ENCODE assay signal across 10 cellular contexts in genomic region chr2:60446413-60447358, GRCh38.
A peak's percentile ranks its signal among the peaks of the same experiment; 100 is the strongest.
DNase-seq lines count a peak whose midpoint lies in the region; ATAC-seq and TF ChIP-seq lines count a peak whose summit lies in the region.
"Had no signal": no experiment of that assay in that cellular context is flagged by ENCODE, and none has a peak within 500 bp of the region (broad histone marks: within the 10 kb centered on the region; RNA-seq: fewer than 3 reads in every experiment).

No MANE protein-coding gene starts in this region.

- no peak overlapping the region for H3K23ac ChIP-seq in neuronal stem cell (ENCODE audit: low read depth, low read length, poor library complexity)

- H3K18ac ChIP-seq in neuronal stem cell (ENCODE audit: low read length), result no peak overlapping the region

- H3K4me1 ChIP-seq in neuronal stem cell (ENCODE audit: control insufficient read depth in 2 of 2, insufficient read depth in 1 of 2, low read depth in 1 of 2, low read length in 2 of 2) (no peaks in the 10 kb centered on the region), Caco-2 (no peaks in the 10 kb centered on the region)

- no peak overlapping the region for H3K27ac Mint-ChIP-seq in effector memory CD8-positive, alpha-beta T cell
- no peak overlapping the region for H3K27ac Mint-ChIP-seq in Caco-2 (ENCODE audit: unreplicated experiment)
- H3K27ac Mint-ChIP-seq: activated naive CD8-positive, alpha-beta T cell treated with anti-CD3 and anti-CD28 coated beads, Interleukin-2, amount 10 ng/mL, durations not matched to agents 7 days and 5 days; natural killer cell had no signal

- WGBS in neuronal stem cell (ENCODE audit: extremely low coverage in 2 of 2, insufficient read length in 2 of 2, insufficient replicate concordance in 1 of 2), 2 donors, result no CpG with 5 or more reads among the region's 9 CpGs

- H3K27me3 ChIP-seq in neuronal stem cell (ENCODE audit: control insufficient read depth in 3 of 3, insufficient read depth in 3 of 3, low read depth in 1 of 3, low read length in 3 of 3), result no peaks in the 10 kb centered on the region
- H3K27me3 ChIP-seq in Caco-2 (replicated peaks; ENCODE audit: control insufficient read depth, insufficient read depth, low read length), result no peaks in the 10 kb centered on the region

- no peak overlapping the region for H3K4me3 ChIP-seq in neuronal stem cell (ENCODE audit: low read length in 2 of 2)
- H3K4me3 ChIP-seq in Caco-2 (ENCODE audit: low read depth, low read length), result no peak overlapping the region

- BruUV-seq in Caco-2 (replicated peaks; lab: Mats Ljungman, UMichigan), result no TSS peak

- H3K14ac ChIP-seq in neuronal stem cell (ENCODE audit: low read length), result no peak overlapping the region

- no peak overlapping the region for H2BK12ac ChIP-seq in neuronal stem cell (ENCODE audit: low read length)

- no peak overlapping the region for H2AK5ac ChIP-seq in neuronal stem cell (ENCODE audit: low read depth, low read length)

- H3K4me3 Mint-ChIP-seq in effector memory CD8-positive, alpha-beta T cell, result no peak overlapping the region
- no peak overlapping the region for H3K4me3 Mint-ChIP-seq in Caco-2 (ENCODE audit: unreplicated experiment)
- H3K4me3 Mint-ChIP-seq: activated naive CD8-positive, alpha-beta T cell treated with anti-CD3 and anti-CD28 coated beads, Interleukin-2, amount 10 ng/mL, durations not matched to agents 7 days and 5 days; natural killer cell had no signal

- H3K4me1 Mint-ChIP-seq in effector memory CD8-positive, alpha-beta T cell (ENCODE audit: low read depth in 2 of 2), result no peaks in the 10 kb centered on the region
- H3K4me1 Mint-ChIP-seq in Caco-2 (ENCODE audit: low read depth, unreplicated experiment), result no peaks in the 10 kb centered on the region
- H3K4me1 Mint-ChIP-seq: activated naive CD8-positive, alpha-beta T cell treated with anti-CD3 and anti-CD28 coated beads, Interleukin-2, amount 10 ng/mL, durations not matched to agents 7 days and 5 days had no signal

- POLR2A ChIA-PET in Caco-2 (lab: Charles Lee), result no interaction called here

- H2BK5ac ChIP-seq in neuronal stem cell (ENCODE audit: low read length), result no peak overlapping the region

- TF ChIP-seq CTCF in GM20000 (IDR thresholded peaks at IDR 0.05; ENCODE audit: extremely low read depth, missing control alignments) (no peak), Caco-2 (IDR thresholded peaks at IDR 0.05; ENCODE audit: insufficient read depth in 1 of 2, low read depth in 1 of 2, low read length in 1 of 2, severe bottlenecking in 1 of 2, unreplicated experiment in 1 of 2) (no peak)

- no peak overlapping the region for H3K4me2 ChIP-seq in neuronal stem cell (ENCODE audit: insufficient read depth, low read length, poor library complexity, severe bottlenecking)

- peaks cover 0 to 15% of the 10 kb centered on the region in 2 donors for H3K27me3 Mint-ChIP-seq in effector memory CD8-positive, alpha-beta T cell
- no peaks in the 10 kb centered on the region for H3K27me3 Mint-ChIP-seq in Caco-2 (ENCODE audit: insufficient read depth, unreplicated experiment)

- H3K9me3 ChIP-seq in neuronal stem cell (replicated peaks in 1 of 2; ENCODE audit: control insufficient read depth in 2 of 2, insufficient read depth in 1 of 2, low read depth in 1 of 2, low read length in 2 of 2) (no peaks in the 10 kb centered on the region), Caco-2 (no peaks in the 10 kb centered on the region)

- H4K91ac ChIP-seq in neuronal stem cell (ENCODE audit: low read depth, low read length, poor library complexity), result no peak overlapping the region

- H3K36me3 ChIP-seq in neuronal stem cell (replicated peaks in 1 of 2; ENCODE audit: control insufficient read depth in 2 of 2, insufficient read depth in 2 of 2, low read length in 2 of 2) (no peaks in the 10 kb centered on the region), Caco-2 (ENCODE audit: control insufficient read depth, insufficient read depth, low read length) (no peaks in the 10 kb centered on the region)

- CTCF ChIA-PET in Caco-2 (lab: Charles Lee), result no interaction called here

- no peak overlapping the region for H3K4ac ChIP-seq in neuronal stem cell (ENCODE audit: low read length)

- H2AFZ ChIP-seq in neuronal stem cell (ENCODE audit: low read length), result no peak overlapping the region

- no peaks in the 10 kb centered on the region for H3K79me1 ChIP-seq in neuronal stem cell (ENCODE audit: low read depth, low read length)

- intact Hi-C loops in Caco-2 (cut with micrococcal nuclease; ENCODE audit: unreplicated experiment), result no loop called here

- ATAC-seq in GM18502 (IDR thresholded peaks at IDR 0.05; ENCODE audit: poor library complexity, unreplicated experiment), result peak; percentile 81
- ATAC-seq in HG03103 (IDR thresholded peaks at IDR 0.05; ENCODE audit: low read depth, unreplicated experiment), result peak; percentile 82
- peak; percentile 27 for ATAC-seq in effector memory CD8-positive, alpha-beta T cell (replicated peaks)
- ATAC-seq: natural killer cell had no signal

- no peak overlapping the region for H4K8ac ChIP-seq in neuronal stem cell (ENCODE audit: low read depth, low read length)

- no peaks in the 10 kb centered on the region for H3K9me3 Mint-ChIP-seq in effector memory CD8-positive, alpha-beta T cell
- no peaks in the 10 kb centered on the region for H3K9me3 Mint-ChIP-seq in Caco-2 (ENCODE audit: unreplicated experiment)
- H3K9me3 Mint-ChIP-seq: activated naive CD8-positive, alpha-beta T cell treated with anti-CD3 and anti-CD28 coated beads, Interleukin-2, amount 10 ng/mL, durations not matched to agents 7 days and 5 days; natural killer cell had no signal

- no peaks in the 10 kb centered on the region for H3K36me3 Mint-ChIP-seq in effector memory CD8-positive, alpha-beta T cell (ENCODE audit: insufficient read depth)
- no peaks in the 10 kb centered on the region for H3K36me3 Mint-ChIP-seq in Caco-2 (ENCODE audit: insufficient read depth, unreplicated experiment)
- H3K36me3 Mint-ChIP-seq: activated naive CD8-positive, alpha-beta T cell treated with anti-CD3 and anti-CD28 coated beads, Interleukin-2, amount 10 ng/mL, durations not matched to agents 7 days and 5 days; natural killer cell had no signal

- H2BK120ac ChIP-seq in neuronal stem cell (ENCODE audit: low read depth, low read length), result no peak overlapping the region

- H3K9ac ChIP-seq in neuronal stem cell (ENCODE audit: low read depth, low read length, poor library complexity), result no peak overlapping the region

- no peak overlapping the region for H3K27ac ChIP-seq in neuronal stem cell (replicated peaks; ENCODE audit: low read length)

- no peak overlapping the region for H2BK15ac ChIP-seq in neuronal stem cell (ENCODE audit: low read length)

- DNase-seq in GM20000 (ENCODE audit: low spot score) (peak; percentile 63), neuronal stem cell (ENCODE audit: low spot score) (no peak), Caco-2 (no peak), KG1 (lab: John Stamatoyannopoulos, UW) (no peak), NCI-H1105 treated with DMSO at 0.1 percent for 48 hours (lab: John Stamatoyannopoulos, UW) (no peak)
- no peak for DNase-seq in effector memory CD8-positive, alpha-beta T cell
- DNase-seq: activated naive CD8-positive, alpha-beta T cell treated with anti-CD3 and anti-CD28 coated beads, Interleukin-2, amount 10 ng/mL, durations not matched to agents 7 days and 5 days; natural killer cell had no signal

Comparison
In these comparisons a context has a peak if more than half of its experiments do, and no peak if none do; other contexts are left out.
1. ATAC-seq: peak in every context shown above with its lines; median percentile 82 in HG03103; 81 in GM18502; 27 in effector memory CD8-positive, alpha-beta T cell.